In genomic region chr15:75029378-75030022, GRCh38 we compare ENCODE assay signal across 8 cellular contexts. TPM values are rescaled to one million over a fixed set of nuclear protein-coding genes. Genes with fewer than 3 reads are reported as not detected.
DNase-seq lines count a peak whose midpoint lies in the region; ATAC-seq, FAIRE-seq and TF ChIP-seq lines count a peak whose summit lies in the region.

No MANE protein-coding gene starts in this region.

- TF ChIP-seq POLR2A in HepG2 (IDR thresholded peaks at IDR 0.05; ENCODE audit: insufficient read depth in 1 of 2, low read depth in 2 of 2, low read length in 2 of 2): no peak

- TF ChIP-seq RAD21 in HepG2 (CRISPR knock-in tag; IDR thresholded peaks at IDR 0.05): peak; percentile 94

- ATAC-seq in HG03039 (IDR thresholded peaks at IDR 0.05; ENCODE audit: unreplicated experiment) (peak; percentile 31), HepG2 (peak; percentile 90), HG03520 (IDR thresholded peaks at IDR 0.05; ENCODE audit: unreplicated experiment) (no peak)

- CTCF ChIA-PET in HepG2 (lab: Yijun Ruan, JAX; ENCODE audit: low intra/inter-chr PET ratio, low total read pairs): interaction anchor here (2.1 to 2.7 kb wide), 2 partner anchors 173 to 175 kb away, joined by 10 to 37 read pairs; partner anchors contain the start of gene C15orf39

- H3K4me3 ChIP-seq in coronary artery: peak overlapping the region; percentile 64
- no peak overlapping the region for H3K4me3 ChIP-seq in HepG2 (replicated peaks in 1 of 3; ENCODE audit: insufficient read depth in 1 of 3, low read depth in 2 of 3, low read length in 3 of 3)

- POLR2A ChIA-PET in HepG2 (lab: Yijun Ruan, JAX): interaction anchor here (0.6 to 2.3 kb wide), 5 partner anchors 14 to 175 kb away, joined by 3 to 8 read pairs (median 5); partner anchors contain the start of gene C15orf39

- H2AFZ ChIP-seq in HepG2 (ENCODE audit: low read length): no peak overlapping the region

- peaks cover 8% of the 10 kb centered on the region for H3K79me2 ChIP-seq in HepG2 (ENCODE audit: insufficient read depth, low read length)

- H3K27me3 ChIP-seq in HepG2 (ENCODE audit: control insufficient read depth in 1 of 2, insufficient read depth in 2 of 2, low read length in 2 of 2): no peaks in the 10 kb centered on the region

- peaks cover 35% of the 10 kb centered on the region for H3K4me1 ChIP-seq in HepG2 (ENCODE audit: insufficient read depth, low read length)

- peaks cover 0 to 4% of the 10 kb centered on the region in 2 experiments; a peak in 3 of 5 replicates for H3K36me3 ChIP-seq in HepG2 (replicated peaks in 1 of 2; ENCODE audit: control insufficient read depth in 1 of 2, insufficient read depth in 2 of 2, low read length in 2 of 2)

- intact Hi-C loops in HepG2 (cut with micrococcal nuclease; ENCODE audit: unreplicated experiment): loop anchor here (1.0 to 10.0 kb wide), 2 partner anchors 176 to 275 kb away; no protein-coding TSS in a partner anchor

- FAIRE-seq in HepG2 (lab: Jason Lieb, UNC): peak; percentile 86

- 62% methylated on average over 9 of the region's 12 CpGs for WGBS in HepG2 (ENCODE audit: low lambda C conversion rate)

- H3K4me2 ChIP-seq in HepG2 (ENCODE audit: low read depth, low read length): no peak overlapping the region

- in situ Hi-C loops in HepG2 (cut with HindIII; ENCODE audit: extremely low pct_ligation_motif_present, low pct_unique_long_range_greater_than_20kb): no loop called here

- H3K9ac ChIP-seq in HepG2 (ENCODE audit: insufficient read depth, low read depth, low read length): no peak overlapping the region

- no TSS peak for BruUV-seq in HepG2 (replicated peaks; lab: Mats Ljungman, UMichigan)

- TF ChIP-seq EP300 in HepG2 (IDR thresholded peaks at IDR 0.05; ENCODE audit: low read depth in 2 of 2, low read length in 2 of 2) (no peak), HepG2 (CRISPR knock-in tag; IDR thresholded peaks at IDR 0.05; ENCODE audit: borderline replicate concordance) (0 out of 2 replicates have a peak, but pooled peaks have one; percentile 9)

- TF ChIP-seq CTCF in coronary artery (IDR thresholded peaks at IDR 0.05): peak; percentile 81
- peak; percentile 95 for TF ChIP-seq CTCF in HepG2 (CRISPR knock-in tag; IDR thresholded peaks at IDR 0.05)

- peak overlapping the region; percentile 90 to 93 for H3K27ac ChIP-seq in coronary artery
- H3K27ac ChIP-seq in HepG2 (ENCODE audit: extremely low read length, insufficient read depth, low read length): no peak overlapping the region

- no peaks in the 10 kb centered on the region for H4K20me1 ChIP-seq in HepG2 (ENCODE audit: insufficient read depth, low read length)

- no peaks in the 10 kb centered on the region for H3K9me3 ChIP-seq in HepG2 (ENCODE audit: low read length)

- peak; percentile 93 for DNase-seq in ELF-1 (ENCODE audit: low read depth, low spot score)
- DNase-seq in NCI-H748 (lab: John Stamatoyannopoulos, UW; ENCODE audit: unreplicated experiment): peak; percentile 63
- DNase-seq in activated CD4-positive, alpha-beta T cell treated with anti-CD3 and anti-CD28 coated beads, Interleukin-2, amount 50 U/mL, for 4 hours: peak; percentile 88 to 91
- DNase-seq in coronary artery (ENCODE audit: low spot score): peak; percentile 97
- peak; percentile 66 for DNase-seq in HepG2 (ENCODE audit: low spot score)
- peak; percentile 90 to 92 for DNase-seq in stimulated activated CD4-positive, alpha-beta T cell treated with anti-CD3 and anti-CD28 coated beads, Interleukin-2, amount 100 ng/mL, for 48 hours

TF ChIP-seq in HepG2, 621 proteins besides CTCF, POLR2A, EP300 and RAD21 (continues in another document):
- TF ChIP-seq SNAPC2 (CRISPR knock-in tag; IDR thresholded peaks at IDR 0.05): no peak
- no peak for TF ChIP-seq ZNF570 (CRISPR knock-in tag; IDR thresholded peaks at IDR 0.05; ENCODE audit: borderline replicate concordance)
- TF ChIP-seq ARID2 (CRISPR knock-in tag; IDR thresholded peaks at IDR 0.05; ENCODE audit: borderline replicate concordance): no peak
- TF ChIP-seq ZNF672 (CRISPR knock-in tag; IDR thresholded peaks at IDR 0.05): no peak
- no peak for TF ChIP-seq GRHL1 (CRISPR knock-in tag; conservative IDR thresholded peaks at IDR 0.05)
- no peak for TF ChIP-seq ZNF784 (CRISPR knock-in tag; IDR thresholded peaks at IDR 0.05; ENCODE audit: borderline replicate concordance)
- no peak for TF ChIP-seq IKZF4 (CRISPR knock-in tag; IDR thresholded peaks at IDR 0.05; ENCODE audit: borderline replicate concordance, low read depth, not compliant biosample characterization)

RNA-seq across cellular contexts. Expression of gene PPCDC, which starts 6.1 kb away (rescaled TPM):
- 9.9 and 12.3 TPM in 2 replicates for total RNA-seq in HepG2 (2016; rRNA removed; fragmentation: Illumina TruSeq; extraction: Trizol)
- 4.1 and 6.1 TPM in 2 replicates for total RNA-seq in HepG2 (2016; cell fraction: cytosol; rRNA removed; fragmentation: Illumina TruSeq; extraction: Trizol; ENCODE audit: low read depth)
- total RNA-seq in HepG2 (2016; cell fraction: insoluble cytoplasmic fraction; rRNA removed; fragmentation: Illumina TruSeq; extraction: Trizol): 12.0 and 13.0 TPM in 2 replicates
- 8.6 and 11.2 TPM in 2 replicates for total RNA-seq in HepG2 (2016; cell fraction: membrane; rRNA removed; fragmentation: Illumina TruSeq; extraction: Trizol)
- total RNA-seq in HepG2 (2016; cell fraction: nucleus; rRNA removed; fragmentation: Illumina TruSeq; extraction: Trizol): 11.2 and 14.5 TPM in 2 replicates
- polyA plus RNA-seq in HepG2 (2011; rRNA removed): 12.8 and 13.9 TPM in 2 replicates
- 12.1 and 15.8 TPM in 2 replicates for polyA plus RNA-seq in HepG2 (2011; cell fraction: cytosol; rRNA removed)
- polyA plus RNA-seq in HepG2 (2011; cell fraction: nucleus; rRNA removed): 21.1 and 24.9 TPM in 2 replicates
- polyA plus RNA-seq in HepG2 (2012): 5.4 and 7.5 TPM in 2 replicates
- 5.6 and 6.3 TPM in 2 replicates for polyA plus RNA-seq in HepG2 (2016; cell fraction: cytosol; fragmentation: Illumina TruSeq; extraction: Trizol; ENCODE audit: low read depth)
- 12.3 and 13.4 TPM in 2 replicates for polyA plus RNA-seq in HepG2 (2016; cell fraction: insoluble cytoplasmic fraction; fragmentation: Illumina TruSeq; extraction: Trizol; ENCODE audit: low read depth)
- polyA plus RNA-seq in HepG2 (2016; cell fraction: membrane; fragmentation: Illumina TruSeq; extraction: Trizol; ENCODE audit: low read depth): 6.8 and 8.5 TPM in 2 replicates
- polyA plus RNA-seq in HepG2 (2016; cell fraction: nucleus; fragmentation: Illumina TruSeq; extraction: Trizol; ENCODE audit: insufficient read depth, low read depth): 17.5 and 18.7 TPM in 2 replicates
- polyA minus RNA-seq in HepG2 (2011; rRNA and poly(A)+ RNA removed; ENCODE audit: low replicate concordance): 42.6 and 47.0 TPM in 2 replicates
- 2.5 and 4.8 TPM in 2 replicates for polyA minus RNA-seq in HepG2 (2011; cell fraction: cytosol; rRNA and poly(A)+ RNA removed)
- polyA minus RNA-seq in HepG2 (2011; cell fraction: nucleus; rRNA and poly(A)+ RNA removed): 24.3 and 26.1 TPM in 2 replicates

RNA-seq across cellular contexts. Expression of gene SCAMP5, which starts 34.1 kb away (rescaled TPM):
- total RNA-seq in HepG2 (2016; rRNA removed; fragmentation: Illumina TruSeq; extraction: Trizol): 31.1 and 34.3 TPM in 2 replicates
- total RNA-seq in HepG2 (2016; cell fraction: cytosol; rRNA removed; fragmentation: Illumina TruSeq; extraction: Trizol; ENCODE audit: low read depth): 18.1 and 20.2 TPM in 2 replicates
- 28.9 and 30.0 TPM in 2 replicates for total RNA-seq in HepG2 (2016; cell fraction: insoluble cytoplasmic fraction; rRNA removed; fragmentation: Illumina TruSeq; extraction: Trizol)
- total RNA-seq in HepG2 (2016; cell fraction: membrane; rRNA removed; fragmentation: Illumina TruSeq; extraction: Trizol): 51.8 and 60.3 TPM in 2 replicates
- total RNA-seq in HepG2 (2016; cell fraction: nucleus; rRNA removed; fragmentation: Illumina TruSeq; extraction: Trizol): 18.6 and 23.6 TPM in 2 replicates
- polyA plus RNA-seq in HepG2 (2011; rRNA removed): 49.0 and 58.1 TPM in 2 replicates
- 46.5 and 47.4 TPM in 2 replicates for polyA plus RNA-seq in HepG2 (2011; cell fraction: cytosol; rRNA removed)
- 39.9 and 45.6 TPM in 2 replicates for polyA plus RNA-seq in HepG2 (2011; cell fraction: nucleus; rRNA removed)
- 23.3 and 23.6 TPM in 2 replicates for polyA plus RNA-seq in HepG2 (2012)
- polyA plus RNA-seq in HepG2 (2016; cell fraction: cytosol; fragmentation: Illumina TruSeq; extraction: Trizol; ENCODE audit: low read depth): 30.8 and 37.6 TPM in 2 replicates
- polyA plus RNA-seq in HepG2 (2016; cell fraction: insoluble cytoplasmic fraction; fragmentation: Illumina TruSeq; extraction: Trizol; ENCODE audit: low read depth): 43.3 and 47.6 TPM in 2 replicates
- 77.2 and 78.4 TPM in 2 replicates for polyA plus RNA-seq in HepG2 (2016; cell fraction: membrane; fragmentation: Illumina TruSeq; extraction: Trizol; ENCODE audit: low read depth)
- polyA plus RNA-seq in HepG2 (2016; cell fraction: nucleus; fragmentation: Illumina TruSeq; extraction: Trizol; ENCODE audit: insufficient read depth, low read depth): 46.8 and 52.7 TPM in 2 replicates
- 10.5 and 79.6 TPM in 2 replicates for polyA minus RNA-seq in HepG2 (2011; rRNA and poly(A)+ RNA removed; ENCODE audit: low replicate concordance)
- 15.0 and 19.5 TPM in 2 replicates for polyA minus RNA-seq in HepG2 (2011; cell fraction: cytosol; rRNA and poly(A)+ RNA removed)
- 7.2 and 10.4 TPM in 2 replicates for polyA minus RNA-seq in HepG2 (2011; cell fraction: nucleus; rRNA and poly(A)+ RNA removed)
